8 cellular contexts compared by ENCODE assay signal in the genomic region with DNA sequence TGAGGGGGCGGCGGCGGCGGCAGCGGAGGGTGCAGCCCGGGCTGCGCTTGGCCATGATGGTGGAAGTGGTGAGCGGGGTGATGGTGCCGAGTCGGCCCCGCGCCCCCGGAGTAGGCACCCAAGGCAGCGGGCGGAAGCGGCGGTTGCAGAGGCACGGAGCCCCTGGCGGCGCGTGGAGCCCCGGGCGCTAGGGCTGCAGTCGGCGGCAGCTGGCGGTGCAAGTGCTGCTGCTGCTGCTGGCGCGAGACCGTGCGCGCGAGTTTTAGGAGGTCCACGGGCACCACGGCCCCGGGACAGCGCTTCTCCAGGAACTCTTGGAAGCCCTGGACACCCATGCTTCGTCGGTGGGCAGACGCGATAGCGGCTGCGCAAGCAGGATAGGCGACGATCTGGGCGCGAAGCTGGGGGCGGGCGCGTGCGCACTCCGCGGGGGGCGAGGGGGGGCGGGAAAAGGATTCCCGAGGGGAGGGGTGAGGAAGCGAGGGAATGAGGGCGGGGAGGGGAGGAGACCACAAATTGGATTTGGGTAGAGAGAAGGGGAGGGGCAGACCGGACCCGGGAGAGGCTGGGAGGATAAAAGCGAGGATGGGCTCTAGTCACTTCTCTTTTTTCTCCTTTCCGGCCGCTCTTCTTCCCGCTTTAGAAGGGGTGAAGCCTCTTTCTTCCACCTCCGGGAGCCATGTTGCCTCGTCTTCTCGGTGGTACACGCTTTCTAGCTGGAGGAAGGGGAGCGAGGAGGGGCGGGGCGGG. TPM values are rescaled to one million over a fixed set of nuclear protein-coding genes. Genes with fewer than 3 reads are reported as not detected.
A peak's percentile ranks its signal among the peaks of the same experiment; 100 is the strongest.
DNase-seq lines count a peak whose midpoint lies in the region; ATAC-seq lines count a peak whose summit lies in the region.

Gene FAM120C, minus strand, starts transcription at position 391 of the 750 bp plus-strand sequence. Its CDS starts 56 bp downstream, at position 335.

- peaks cover 47% of the 10 kb centered on the region for H3K79me2 ChIP-seq in ACC112 (ENCODE audit: control insufficient read depth, insufficient read depth, low read length, unreplicated experiment)

- peak within 1 kb of the TSS; percentile 38 for H2AFZ ChIP-seq in ACC112 (ENCODE audit: low read length, unreplicated experiment)

- peak; percentile 66 for DNase-seq in NCI-H446 treated with DMSO at 0.1 percent for 48 hours (lab: John Stamatoyannopoulos, UW)
- peak; percentile 59 for DNase-seq in activated CD4-positive, CD25-positive, alpha-beta regulatory T cell treated with anti-CD3 and anti-CD28 coated beads, Interleukin-2, amount 50 U/mL, for 72 hours
- peak; percentile 80 for DNase-seq in cerebellum (ENCODE audit: low spot score)
- DNase-seq in kidney tubule cell (ENCODE audit: low spot score) = peak; percentile 70
- peak; percentile 38 to 40 for DNase-seq in stimulated activated CD4-positive, alpha-beta T cell treated with anti-CD3 and anti-CD28 coated beads, Interleukin-15, amount 100 ng/mL, for 48 hours (ENCODE audit: low read depth in 2 of 2)

- H3K27ac ChIP-seq in ACC112 (ENCODE audit: low read depth, low read length) = peak within 1 kb of the TSS; percentile 78

- H3K36me3 ChIP-seq in ACC112 (ENCODE audit: insufficient read depth, low read length) = no peaks in the 10 kb centered on the region

- H3K4me1 ChIP-seq in ACC112 (ENCODE audit: control insufficient read depth, insufficient read depth, low read length, unreplicated experiment) = no peaks in the 10 kb centered on the region

- ATAC-seq in GM18870 (IDR thresholded peaks at IDR 0.05; ENCODE audit: unreplicated experiment) (peak; percentile 28), HG03139 (IDR thresholded peaks at IDR 0.05; ENCODE audit: unreplicated experiment) (peak; percentile 36)

- no peaks in the 10 kb centered on the region for H3K27me3 ChIP-seq in ACC112 (ENCODE audit: insufficient read depth, low read length)

- H3K4me3 ChIP-seq in ACC112 (ENCODE audit: low read depth, low read length) = peak within 1 kb of the TSS; percentile 92

RNA-seq across cellular contexts. Expression of gene FAM120C, which starts in this region (rescaled TPM):
- 12.0 TPM for total RNA-seq in cerebellum

Comparison
In these comparisons a context has a peak if more than half of its experiments do, and no peak if none do; other contexts are left out.
1. Peak in every context shown above with its lines: DNase-seq, ATAC-seq, H3K4me3 ChIP-seq and H3K27ac ChIP-seq.